8 cellular contexts compared by ENCODE assay signal in the genomic region with DNA sequence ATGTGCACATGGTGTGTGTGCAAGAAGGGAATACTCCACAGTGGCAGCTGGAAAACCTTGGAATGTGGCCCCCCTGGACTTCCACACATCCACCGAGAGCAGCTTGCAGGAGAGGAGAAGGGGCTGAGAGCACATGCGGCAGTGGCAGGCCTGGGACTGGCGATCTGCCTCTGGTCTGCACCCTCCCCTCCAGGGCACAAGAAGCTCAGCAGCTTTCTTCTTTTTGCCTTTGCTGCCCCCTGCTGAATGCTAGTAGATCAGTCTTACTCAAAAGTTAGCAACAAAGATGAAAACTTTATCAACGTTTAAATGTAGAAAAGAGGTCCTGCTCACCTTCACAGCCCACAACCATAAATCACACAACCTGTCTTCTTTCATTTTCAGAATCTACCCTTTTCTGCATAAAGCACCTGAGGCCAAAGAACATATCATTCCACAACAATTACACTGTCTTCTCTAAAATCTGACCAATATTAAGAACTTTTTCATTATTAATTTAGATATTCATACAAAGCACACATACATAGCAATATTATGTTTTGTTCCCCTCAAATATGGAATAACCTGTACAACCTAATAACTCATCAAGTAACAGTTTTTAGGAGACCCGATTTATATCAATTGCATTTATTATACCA. TPM values are rescaled to one million over a fixed set of nuclear protein-coding genes. Genes with fewer than 3 reads are reported as not detected.
A peak's percentile ranks its signal among the peaks of the same experiment; 100 is the strongest.
DNase-seq lines count a peak whose midpoint lies in the region; ATAC-seq and TF ChIP-seq lines count a peak whose summit lies in the region.

No MANE protein-coding gene starts in this region.

- peak; percentile 8 for DNase-seq in DMS153 treated with DMSO at 0.1 percent for 48 hours (lab: John Stamatoyannopoulos, UW; ENCODE audit: unreplicated experiment)
- DNase-seq in DMS153 (lab: John Stamatoyannopoulos, UW) = no peak
- peak; percentile 57 for DNase-seq in HFFc6
- DNase-seq in NOMO-1 treated with dmso at 0.1 percent for 144 hours (lab: John Stamatoyannopoulos, UW; ENCODE audit: unreplicated experiment) = peak; percentile 20
- peak; percentile 8 for DNase-seq in brain pericyte (ENCODE audit: low read depth, low spot score)
- DNase-seq in inferior parietal cortex (ENCODE audit: extremely low spot score) = peak; percentile 77
- DNase-seq in stimulated activated naive CD8-positive, alpha-beta T cell treated with anti-CD3 and anti-CD28 coated beads, Interleukin-15, amount 100 ng/mL, for 72 hours = peak; percentile 19 to 22

- TF ChIP-seq CTCF in HFFc6 (IDR thresholded peaks at IDR 0.05) = peak; percentile 79

- H3K9me3 Mint-ChIP-seq in HFFc6 = no peaks in the 10 kb centered on the region
- no peaks in the 10 kb centered on the region for H3K9me3 Mint-ChIP-seq in stimulated activated naive CD8-positive, alpha-beta T cell treated with anti-CD3 and anti-CD28 coated beads, Interleukin-15, amount 100 ng/mL, for 72 hours

- peak; percentile 66 for ATAC-seq in stimulated activated naive CD8-positive, alpha-beta T cell treated with anti-CD3 and anti-CD28 coated beads, Interleukin-15, amount 100 ng/mL, for 72 hours
- ATAC-seq in HG02870 (IDR thresholded peaks at IDR 0.05; ENCODE audit: unreplicated experiment) = no peak

- peaks cover 13% of the 10 kb centered on the region for H3K4me1 Mint-ChIP-seq in HFFc6 (ENCODE audit: low read depth)
- H3K4me1 Mint-ChIP-seq in stimulated activated naive CD8-positive, alpha-beta T cell treated with anti-CD3 and anti-CD28 coated beads, Interleukin-15, amount 100 ng/mL, for 72 hours = no peaks in the 10 kb centered on the region

- no peak overlapping the region for H3K4me3 Mint-ChIP-seq in HFFc6
- H3K4me3 Mint-ChIP-seq in stimulated activated naive CD8-positive, alpha-beta T cell treated with anti-CD3 and anti-CD28 coated beads, Interleukin-15, amount 100 ng/mL, for 72 hours = no peak overlapping the region

- no peaks in the 10 kb centered on the region for H3K27me3 Mint-ChIP-seq in HFFc6 (ENCODE audit: insufficient read depth)
- no peaks in the 10 kb centered on the region for H3K27me3 Mint-ChIP-seq in stimulated activated naive CD8-positive, alpha-beta T cell treated with anti-CD3 and anti-CD28 coated beads, Interleukin-15, amount 100 ng/mL, for 72 hours

- H3K27ac Mint-ChIP-seq in HFFc6 = no peak overlapping the region
- no peak overlapping the region for H3K27ac Mint-ChIP-seq in stimulated activated naive CD8-positive, alpha-beta T cell treated with anti-CD3 and anti-CD28 coated beads, Interleukin-15, amount 100 ng/mL, for 72 hours

- H3K36me3 Mint-ChIP-seq in HFFc6 (ENCODE audit: low read depth) = peaks cover 28% of the 10 kb centered on the region

RNA-seq across cellular contexts. Expression of a gene that starts 34.6 kb away (rescaled TPM):
- total RNA-seq in HFFc6 (2021; fragmentation: NEBNext Ultra II Directional; extraction: Animal tissue kit (Norgen Biotek cat#: 25700)) = 10 to 100 TPM; 18.9 to 22.5 (median 19.8) TPM

RNA-seq across cellular contexts. Expression of a gene that starts 42.4 kb away (rescaled TPM):
- total RNA-seq in HFFc6 (2021; fragmentation: NEBNext Ultra II Directional; extraction: Animal tissue kit (Norgen Biotek cat#: 25700)) = 10 to 100 TPM; 17.7 to 25.4 (median 20.0) TPM

RNA-seq across cellular contexts. Expression of a gene that starts 53.4 kb away (rescaled TPM):
- total RNA-seq in HFFc6 (2021; fragmentation: NEBNext Ultra II Directional; extraction: Animal tissue kit (Norgen Biotek cat#: 25700)) = not detected
